1 cellular context compared by ENCODE assay signal in genomic region chr4:16116493-16116990, GRCh38.
TF ChIP-seq lines count a peak whose summit lies in the region.

No MANE protein-coding gene starts in this region.

TF ChIP-seq in HepG2, 621 proteins besides CTCF, POLR2A, EP300 and RAD21 (continued from another document):
- TF ChIP-seq ARID5B (CRISPR knock-in tag; IDR thresholded peaks at IDR 0.05) (peak; percentile 40; the same call in 1 of the 2 replicates), TEAD3 (CRISPR knock-in tag; optimal IDR thresholded peaks at IDR 0.05; ENCODE audit: borderline replicate concordance) (peak; percentile 48), PHF21A (CRISPR knock-in tag; IDR thresholded peaks at IDR 0.05) (0 out of 2 replicates have a peak, but pooled peaks have one; percentile 47), TFDP2 (CRISPR knock-in tag; IDR thresholded peaks at IDR 0.05) (no peak), MED1 (CRISPR knock-in tag; IDR thresholded peaks at IDR 0.05) (0 out of 2 replicates have a peak, but pooled peaks have one; percentile 40), ZNF350 (CRISPR knock-in tag; IDR thresholded peaks at IDR 0.05; ENCODE audit: borderline replicate concordance, low read depth) (0 out of 2 replicates have a peak, but pooled peaks have one; percentile 47), ZBTB44 (CRISPR knock-in tag; IDR thresholded peaks at IDR 0.05) (no peak), ZNF281 (CRISPR knock-in tag; IDR thresholded peaks at IDR 0.05; ENCODE audit: borderline replicate concordance) (peak; percentile 83), MAFK (conservative IDR thresholded peaks at IDR 0.05 in 1 of 2, IDR thresholded peaks at IDR 0.05 in 1 of 2; ENCODE audit: low read length in 2 of 2) (no peak), MYPOP (CRISPR knock-in tag; IDR thresholded peaks at IDR 0.05) (no peak), BRD4 (CRISPR knock-in tag; IDR thresholded peaks at IDR 0.05) (no peak), TSC22D2 (CRISPR knock-in tag; IDR thresholded peaks at IDR 0.05; ENCODE audit: borderline replicate concordance) (no peak), ZNF614 (CRISPR knock-in tag; IDR thresholded peaks at IDR 0.05; ENCODE audit: borderline replicate concordance) (peak; percentile 17; the same call in 1 of the 2 replicates), SAP130 (CRISPR knock-in tag; IDR thresholded peaks at IDR 0.05; ENCODE audit: low read depth) (0 out of 2 replicates have a peak, but pooled peaks have one; percentile 37), NCOA2 (CRISPR knock-in tag; IDR thresholded peaks at IDR 0.05) (peak; percentile 50; the same call in 1 of the 2 replicates), TARDBP (CRISPR knock-in tag; IDR thresholded peaks at IDR 0.05) (no peak), ZNF292 (CRISPR knock-in tag; IDR thresholded peaks at IDR 0.05; ENCODE audit: borderline replicate concordance, low read depth) (peak; percentile 53; the same call in 1 of the 2 replicates), FOXP4 (CRISPR knock-in tag; IDR thresholded peaks at IDR 0.05) (peak; percentile 58), ZFX (CRISPR knock-in tag; IDR thresholded peaks at IDR 0.05; ENCODE audit: low read depth) (0 out of 2 replicates have a peak, but pooled peaks have one; percentile 22), PATZ1 (CRISPR knock-in tag; IDR thresholded peaks at IDR 0.05) (peak; percentile 65), FOXP1 (IDR thresholded peaks at IDR 0.05) (no peak), FOXP1 (CRISPR knock-in tag; IDR thresholded peaks at IDR 0.05) (peak; percentile 52; the same call in 1 of the 2 replicates), RXRB (CRISPR knock-in tag; IDR thresholded peaks at IDR 0.05; ENCODE audit: borderline replicate concordance) (peak; percentile 41; the same call in 1 of the 2 replicates), ZSCAN21 (CRISPR knock-in tag; IDR thresholded peaks at IDR 0.05; ENCODE audit: borderline replicate concordance) (no peak), BORCS8-MEF2B (CRISPR knock-in tag; IDR thresholded peaks at IDR 0.05) (no peak), NFRKB (IDR thresholded peaks at IDR 0.05) (no peak), HDAC6 (IDR thresholded peaks at IDR 0.05; ENCODE audit: low read depth, low read length) (no peak), FOXA1 (IDR thresholded peaks at IDR 0.05) (no peak), FOXA1 (CRISPR knock-in tag; IDR thresholded peaks at IDR 0.05) (peak; percentile 28), ATF2 (CRISPR knock-in tag; IDR thresholded peaks at IDR 0.05) (0 out of 2 replicates have a peak, but pooled peaks have one; percentile 18), PCBP2 (optimal IDR thresholded peaks at IDR 0.05; ENCODE audit: low read depth, low read length, poor library complexity, severe bottlenecking) (no peak), ZMYM3 (CRISPR knock-in tag; IDR thresholded peaks at IDR 0.05) (0 out of 2 replicates have a peak, but pooled peaks have one; percentile 28), ZMYM4 (CRISPR knock-in tag; IDR thresholded peaks at IDR 0.05) (no peak), NONO (IDR thresholded peaks at IDR 0.05) (no peak), NONO (CRISPR knock-in tag; conservative IDR thresholded peaks at IDR 0.05) (0 out of 2 replicates have a peak, but pooled peaks have one; percentile 12), ZNF326 (CRISPR knock-in tag; IDR thresholded peaks at IDR 0.05; ENCODE audit: borderline replicate concordance) (no peak), ZBTB8A (CRISPR knock-in tag; IDR thresholded peaks at IDR 0.05; ENCODE audit: borderline replicate concordance, low read depth) (no peak), SOX5 (CRISPR knock-in tag; IDR thresholded peaks at IDR 0.05; ENCODE audit: borderline replicate concordance) (peak; percentile 28; the same call in 1 of the 2 replicates), ZFP1 (CRISPR knock-in tag; IDR thresholded peaks at IDR 0.05) (peak; percentile 53; the same call in 1 of the 2 replicates), SOX13 (IDR thresholded peaks at IDR 0.05) (no peak), SOX13 (CRISPR knock-in tag; conservative IDR thresholded peaks at IDR 0.05 in 1 of 2, IDR thresholded peaks at IDR 0.05 in 1 of 2) (peak in 1 of 2 experiments; percentile 59; a peak in 2 of 4 replicates)
